In genomic region chr9:77063645-77064285, GRCh38 we compare ENCODE assay signal across 16 cellular contexts. TPM values are rescaled to one million over a fixed set of nuclear protein-coding genes. Genes with fewer than 3 reads are reported as not detected.
DNase-seq lines count a peak whose midpoint lies in the region; ATAC-seq and TF ChIP-seq lines count a peak whose summit lies in the region.
"Had no signal": no experiment of that assay in that cellular context is flagged by ENCODE, and none has a peak within 500 bp of the region (broad histone marks: within the 10 kb centered on the region; RNA-seq: fewer than 3 reads in every experiment).

No MANE protein-coding gene starts in this region.

- H3K4me3 Mint-ChIP-seq in chondrocyte (ENCODE audit: unreplicated experiment) = no peak overlapping the region
- H3K4me3 Mint-ChIP-seq: T-helper 1 cell treated with Interleukin-12 subunit alpha and Interleukin-12 subunit beta and Interleukin-4 antibody, amounts not matched to agents 30 μg/mL and 1 μg/mL, for 36 hours had no signal

- TF ChIP-seq CTCF in foreskin fibroblast (IDR thresholded peaks at IDR 0.05; ENCODE audit: low read depth, low read length) = no peak
- no peak for TF ChIP-seq CTCF in chondrocyte (IDR thresholded peaks at IDR 0.05)

- no peak overlapping the region for H3K27ac Mint-ChIP-seq in chondrocyte (ENCODE audit: unreplicated experiment)
- H3K27ac Mint-ChIP-seq: T-helper 1 cell treated with Interleukin-12 subunit alpha and Interleukin-12 subunit beta and Interleukin-4 antibody, amounts not matched to agents 30 μg/mL and 1 μg/mL, for 36 hours had no signal

- peaks cover 9% of the 10 kb centered on the region for H3K9me3 Mint-ChIP-seq in chondrocyte (ENCODE audit: low read depth)

- ATAC-seq in GM18520 (IDR thresholded peaks at IDR 0.05; ENCODE audit: unreplicated experiment) = no peak
- no peak for ATAC-seq in HG03342 (IDR thresholded peaks at IDR 0.05; ENCODE audit: unreplicated experiment)

- no peaks in the 10 kb centered on the region for H3K36me3 Mint-ChIP-seq in chondrocyte (ENCODE audit: low read depth)

- no peak overlapping the region for H3K4me3 ChIP-seq in foreskin fibroblast (ENCODE audit: low read depth in 1 of 2, low read length in 2 of 2)
- H3K4me3 ChIP-seq: BLaER1 treated with 17β-estradiol and CSF1 and Interleukin-3, amounts not matched to agents 10 nM and 100 nM had no signal

- H3K4me1 Mint-ChIP-seq in chondrocyte (ENCODE audit: low read depth) = peaks cover 5% of the 10 kb centered on the region

- peaks cover 17% of the 10 kb centered on the region for H3K27me3 Mint-ChIP-seq in chondrocyte (ENCODE audit: low read depth)

- DNase-seq in AG08395 (ENCODE audit: low spot score) = peak; percentile 26
- peak; percentile 22 for DNase-seq in HK-2 (ENCODE audit: unreplicated experiment)
- peak; percentile 65 for DNase-seq in SW480 (ENCODE audit: low spot score)
- peak; percentile 55 to 78 for DNase-seq in foreskin fibroblast
- no peak for DNase-seq in SIG-M5 (lab: John Stamatoyannopoulos, UW)
- no peak for DNase-seq in chondrocyte (ENCODE audit: low spot score)
- DNase-seq: activated naive CD4-positive, alpha-beta T cell treated with Interleukin-2 at 50 U/mL for 16 hours; NCI-H1092; NCI-H774 had no signal

RNA-seq across cellular contexts. Expression of gene FOXB2, which starts 44.3 kb away (rescaled TPM):
- total RNA-seq in chondrocyte = not detected in 3 replicates
- total RNA-seq: dermis microvascular lymphatic vessel endothelial cell, mononuclear cell, temporal lobe had no signal

Comparison
In these comparisons a context has a peak if more than half of its experiments do, and no peak if none do; other contexts are left out.
1. DNase-seq: peak in AG08395 (single experiment), HK-2 (single experiment), SW480 (single experiment) and foreskin fibroblast (2 of 2); none in SIG-M5 (single experiment) and chondrocyte (single experiment).